Comparison of ENCODE assay signal across 16 cellular contexts in genomic region chr14:33777651-33778050, GRCh38.
"Had no signal": no experiment of that assay in that cellular context is flagged by ENCODE, and none has a peak within 500 bp of the region (broad histone marks: within the 10 kb centered on the region; RNA-seq: fewer than 3 reads in every experiment).

No MANE protein-coding gene starts in this region.

- ATAC-seq: gastrocnemius medialis; heart right ventricle; left lobe of liver; natural killer cell treated with Interleukin-12 subunit alpha and Interleukin-12 subunit beta and Interleukin-15 and Interleukin-18, amount 100 ng/mL, for 72 hours; psoas muscle; right lobe of liver; stimulated activated naive B cell treated with anti-CD40 and anti-IgM and Interleukin-4, amounts not matched to agents 10 μg/mL and 1 μg/mL and 100 μg/mL, for 72 hours had no signal

- H3K9me3 Mint-ChIP-seq: natural killer cell treated with Interleukin-12 subunit alpha and Interleukin-12 subunit beta and Interleukin-15 and Interleukin-18, amount 100 ng/mL, for 72 hours; stimulated activated naive B cell treated with anti-CD40 and anti-IgM and Interleukin-4, amounts not matched to agents 10 μg/mL and 1 μg/mL and 100 μg/mL, for 72 hours had no signal

- H3K9me3 ChIP-seq: gastrocnemius medialis, heart right ventricle, psoas muscle, right lobe of liver, spleen, tibial nerve had no signal

- H3K36me3 Mint-ChIP-seq: activated naive CD8-positive, alpha-beta T cell; natural killer cell treated with Interleukin-12 subunit alpha and Interleukin-12 subunit beta and Interleukin-15 and Interleukin-18, amount 100 ng/mL, for 72 hours; stimulated activated naive B cell treated with anti-CD40 and anti-IgM and Interleukin-4, amounts not matched to agents 10 μg/mL and 1 μg/mL and 100 μg/mL, for 72 hours had no signal

- H3K27ac Mint-ChIP-seq: activated naive CD8-positive, alpha-beta T cell; natural killer cell treated with Interleukin-12 subunit alpha and Interleukin-12 subunit beta and Interleukin-15 and Interleukin-18, amount 100 ng/mL, for 72 hours; stimulated activated naive B cell treated with anti-CD40 and anti-IgM and Interleukin-4, amounts not matched to agents 10 μg/mL and 1 μg/mL and 100 μg/mL, for 72 hours had no signal

- H3K4me3 Mint-ChIP-seq: activated naive CD8-positive, alpha-beta T cell; natural killer cell treated with Interleukin-12 subunit alpha and Interleukin-12 subunit beta and Interleukin-15 and Interleukin-18, amount 100 ng/mL, for 72 hours; stimulated activated naive B cell treated with anti-CD40 and anti-IgM and Interleukin-4, amounts not matched to agents 10 μg/mL and 1 μg/mL and 100 μg/mL, for 72 hours had no signal

- H3K4me1 ChIP-seq: gastrocnemius medialis, psoas muscle, right lobe of liver, spleen had no signal

- H3K36me3 ChIP-seq: gastrocnemius medialis, heart right ventricle, right lobe of liver, spleen, tibial nerve had no signal

- H3K4me3 ChIP-seq: gastrocnemius medialis, heart right ventricle, psoas muscle, right lobe of liver, spleen, tibial nerve had no signal

- DNase-seq: activated CD4-positive, alpha-beta T cell treated with anti-CD3 and anti-CD28 coated beads, Interleukin-2, amount 50 U/mL, for 48 hours; activated gamma-delta T cell; activated T-cell treated with anti-CD3 and anti-CD28 coated beads, Interleukin-2, amount 50 U/mL, for 48 hours; aorta; gastrocnemius medialis; heart right ventricle; occipital lobe; psoas muscle; right lobe of liver; spleen; stimulated activated CD4-positive, alpha-beta T cell treated with anti-CD3 and anti-CD28 coated beads, Interleukin-1b, Interleukin-23, amount 100 ng/mL, for 48 hours; stimulated activated naive B cell treated with anti-CD40 and anti-IgM and Interleukin-4, amounts not matched to agents 10 μg/mL and 1 μg/mL and 100 μg/mL, for 72 hours had no signal

- H3K27me3 ChIP-seq: gastrocnemius medialis, heart right ventricle, right lobe of liver, spleen, tibial nerve had no signal

- H3K27ac ChIP-seq: gastrocnemius medialis, heart right ventricle, psoas muscle, right lobe of liver, spleen, tibial nerve had no signal
